8 cellular contexts compared by ENCODE assay signal in the genomic region with DNA sequence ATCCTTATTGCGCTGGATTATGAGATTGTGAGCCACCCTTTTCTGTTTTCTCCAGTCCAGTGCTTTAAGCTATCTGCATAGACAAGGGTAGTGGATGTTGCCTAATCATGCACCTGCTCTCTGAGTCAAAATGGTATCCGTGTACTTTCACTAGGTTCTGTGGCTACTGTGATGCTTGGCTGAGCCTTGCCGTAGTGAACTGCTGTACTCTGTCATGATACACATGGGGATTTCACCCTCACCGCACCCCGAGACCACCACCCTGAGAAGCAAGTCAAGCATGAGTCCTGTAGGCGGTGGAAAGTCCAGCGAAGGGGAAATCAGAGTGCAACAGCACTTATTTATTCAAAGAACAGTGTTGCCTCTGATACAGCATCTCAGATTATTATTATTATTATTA. TPM values are rescaled to one million over a fixed set of nuclear protein-coding genes. Genes with fewer than 3 reads are reported as not detected.
DNase-seq lines count a peak whose midpoint lies in the region; ATAC-seq and TF ChIP-seq lines count a peak whose summit lies in the region.

No MANE protein-coding gene starts in this region.

- H3K27ac ChIP-seq in prostate gland = no peak overlapping the region

- intact Hi-C loops in head of caudate nucleus (cut with DNase I) (no loop called here), prostate gland (cut with DNase I) (no loop called here)

- no peaks in the 10 kb centered on the region for H3K27me3 ChIP-seq in prostate gland (replicated peaks; ENCODE audit: insufficient read depth)

- no peaks in the 10 kb centered on the region for H3K9me3 ChIP-seq in prostate gland

- H3K27ac Mint-ChIP-seq in activated naive CD4-positive, alpha-beta T cell treated with anti-CD3 and anti-CD28 coated beads, Interleukin-2, amount 50 U/mL, for 24 hours = peak overlapping the region; percentile 42

- no peak overlapping the region for H3K4me3 Mint-ChIP-seq in activated naive CD4-positive, alpha-beta T cell treated with anti-CD3 and anti-CD28 coated beads, Interleukin-2, amount 50 U/mL, for 24 hours

- no peaks in the 10 kb centered on the region for H3K36me3 ChIP-seq in prostate gland

- peaks cover 49% of the 10 kb centered on the region for H3K4me1 Mint-ChIP-seq in activated naive CD4-positive, alpha-beta T cell treated with anti-CD3 and anti-CD28 coated beads, Interleukin-2, amount 50 U/mL, for 24 hours

- H3K4me1 ChIP-seq in prostate gland (replicated peaks) = no peaks in the 10 kb centered on the region

- H3K9me3 Mint-ChIP-seq in activated naive CD4-positive, alpha-beta T cell treated with anti-CD3 and anti-CD28 coated beads, Interleukin-2, amount 50 U/mL, for 24 hours = no peaks in the 10 kb centered on the region

- peaks cover 27% of the 10 kb centered on the region for H3K36me3 Mint-ChIP-seq in activated naive CD4-positive, alpha-beta T cell treated with anti-CD3 and anti-CD28 coated beads, Interleukin-2, amount 50 U/mL, for 24 hours

- ATAC-seq in GM19351 (IDR thresholded peaks at IDR 0.05; ENCODE audit: unreplicated experiment) (peak; percentile 99), HG03060 (IDR thresholded peaks at IDR 0.05; ENCODE audit: low read depth, unreplicated experiment) (peak; percentile 100)

- H3K27me3 Mint-ChIP-seq in activated naive CD4-positive, alpha-beta T cell treated with anti-CD3 and anti-CD28 coated beads, Interleukin-2, amount 50 U/mL, for 24 hours = no peaks in the 10 kb centered on the region

- no peak for TF ChIP-seq POLR2A in prostate gland (IDR thresholded peaks at IDR 0.05)

- DNase-seq in GM12864 (ENCODE audit: low read depth) (peak; percentile 93), head of caudate nucleus (no peak), NCI-H446 (lab: John Stamatoyannopoulos, UW) (no peak), GDM1 (lab: John Stamatoyannopoulos, UW) (no peak), prostate gland (ENCODE audit: low spot score) (no peak)

- TF ChIP-seq CTCF in GM12864 (IDR thresholded peaks at IDR 0.05; ENCODE audit: low read depth, low read length, missing control alignments) (no peak), prostate gland (IDR thresholded peaks at IDR 0.05) (no peak)

- WGBS in prostate gland = 96% methylated on average over 7 of the region's 7 CpGs

- H3K4me3 ChIP-seq in GM12864 (ENCODE audit: low read depth, low read length) (no peak overlapping the region), prostate gland (no peak overlapping the region)

RNA-seq across cellular contexts. Expression of gene ARHGAP25, which starts 55.0 kb away (rescaled TPM):
- 1 to 10 TPM; 5.0 to 6.2 TPM for total RNA-seq in prostate gland
